30 cellular contexts compared by ENCODE assay signal in the genomic region with DNA sequence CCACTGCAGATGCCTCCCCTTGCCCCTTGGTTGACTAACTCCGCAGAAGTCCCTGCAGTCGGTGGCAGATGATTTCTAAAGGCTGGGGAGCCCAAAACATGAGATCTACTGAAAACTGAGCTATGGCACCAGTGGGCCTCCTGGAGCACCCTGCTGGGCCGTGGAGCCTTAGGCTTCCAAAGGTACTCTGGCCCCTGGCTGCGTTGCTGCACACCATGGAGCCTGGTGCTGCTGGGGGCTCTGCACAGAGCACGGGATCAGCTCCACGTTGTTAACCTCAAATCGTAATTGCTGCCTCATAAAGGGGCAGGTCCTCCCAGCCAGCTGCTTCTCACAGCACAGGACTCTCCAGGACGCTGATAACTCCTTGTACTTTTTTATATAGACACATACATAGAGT.
"Had no signal": no experiment of that assay in that cellular context is flagged by ENCODE, and none has a peak within 500 bp of the region (broad histone marks: within the 10 kb centered on the region; RNA-seq: fewer than 3 reads in every experiment).

No MANE protein-coding gene starts in this region.

- H3K27ac Mint-ChIP-seq: naive B cell; naive thymus-derived CD8-positive, alpha-beta T cell; natural killer cell treated with Interleukin-12 subunit alpha and Interleukin-12 subunit beta and Interleukin-15 and Interleukin-18, amount 100 ng/mL, for 72 hours; nephron progenitor cell; stimulated activated memory B cell treated with anti-CD40 and anti-IgM and Interleukin-4, amounts not matched to agents 10 μg/mL and 1 μg/mL and 100 μg/mL, for 72 hours; stimulated activated naive CD8-positive, alpha-beta T cell treated with anti-CD3 and anti-CD28 coated beads, Interleukin-15, amount 100 ng/mL, for 72 hours; type B pancreatic cell had no signal

- ATAC-seq: naive thymus-derived CD8-positive, alpha-beta T cell; natural killer cell treated with Interleukin-12 subunit alpha and Interleukin-12 subunit beta and Interleukin-15 and Interleukin-18, amount 100 ng/mL, for 72 hours; right cardiac atrium; right lobe of liver; stimulated activated memory B cell treated with anti-CD40 and anti-IgM and Interleukin-4, amounts not matched to agents 10 μg/mL and 1 μg/mL and 100 μg/mL, for 72 hours; stimulated activated naive CD8-positive, alpha-beta T cell treated with anti-CD3 and anti-CD28 coated beads, Interleukin-15, amount 100 ng/mL, for 72 hours; stimulated activated naive CD8-positive, alpha-beta T cell treated with anti-CD3 and anti-CD28 coated beads, Interleukin-15, Interleukin-2, amounts not matched to agents 100 U/mL and 50 U/mL, for 24 hours; upper lobe of right lung had no signal

- H3K4me1 ChIP-seq: parathyroid adenoma, prostate gland, right lobe of liver, sigmoid colon, suprapubic skin, testis, tibial artery, transverse colon, upper lobe of right lung, uterus had no signal

- H3K27ac ChIP-seq: ovary, parathyroid adenoma, prostate gland, right lobe of liver, sigmoid colon, suprapubic skin, testis, tibial artery, transverse colon, upper lobe of right lung, uterus had no signal

- H3K36me3 Mint-ChIP-seq: naive B cell; naive thymus-derived CD8-positive, alpha-beta T cell; natural killer cell treated with Interleukin-12 subunit alpha and Interleukin-12 subunit beta and Interleukin-15 and Interleukin-18, amount 100 ng/mL, for 72 hours; stimulated activated memory B cell treated with anti-CD40 and anti-IgM and Interleukin-4, amounts not matched to agents 10 μg/mL and 1 μg/mL and 100 μg/mL, for 72 hours; type B pancreatic cell had no signal

- H3K9me3 ChIP-seq: ovary, prostate gland, right lobe of liver, sigmoid colon, suprapubic skin, testis, tibial artery, transverse colon, upper lobe of right lung, uterus had no signal

- H3K9me3 Mint-ChIP-seq: naive thymus-derived CD8-positive, alpha-beta T cell; natural killer cell treated with Interleukin-12 subunit alpha and Interleukin-12 subunit beta and Interleukin-15 and Interleukin-18, amount 100 ng/mL, for 72 hours; nephron progenitor cell; neural crest cell; stimulated activated memory B cell treated with anti-CD40 and anti-IgM and Interleukin-4, amounts not matched to agents 10 μg/mL and 1 μg/mL and 100 μg/mL, for 72 hours; stimulated activated naive CD8-positive, alpha-beta T cell treated with anti-CD3 and anti-CD28 coated beads, Interleukin-15, amount 100 ng/mL, for 72 hours had no signal

- H3K4me3 Mint-ChIP-seq: naive B cell; natural killer cell treated with Interleukin-12 subunit alpha and Interleukin-12 subunit beta and Interleukin-15 and Interleukin-18, amount 100 ng/mL, for 72 hours; nephron progenitor cell; neural crest cell; stimulated activated memory B cell treated with anti-CD40 and anti-IgM and Interleukin-4, amounts not matched to agents 10 μg/mL and 1 μg/mL and 100 μg/mL, for 72 hours; stimulated activated naive CD8-positive, alpha-beta T cell treated with anti-CD3 and anti-CD28 coated beads, Interleukin-15, amount 100 ng/mL, for 72 hours; type B pancreatic cell had no signal

- H3K4me3 ChIP-seq: ovary, prostate gland, right lobe of liver, sigmoid colon, suprapubic skin, testis, tibial artery, transverse colon, upper lobe of right lung, uterus had no signal

- H3K36me3 ChIP-seq: ovary, prostate gland, right lobe of liver, sigmoid colon, suprapubic skin, transverse colon, upper lobe of right lung, uterus had no signal

- DNase-seq: naive B cell; naive thymus-derived CD8-positive, alpha-beta T cell; nephron progenitor cell; occipital lobe; ovary; posterior cingulate gyrus; right cardiac atrium; right lobe of liver; sigmoid colon; small intestine; stimulated activated CD4-positive, alpha-beta T cell treated with anti-CD3 and anti-CD28 coated beads, Interleukin-1b, Interleukin-23, amount 100 ng/mL, for 48 hours; stimulated activated CD4-positive, alpha-beta T cell treated with anti-CD3 and anti-CD28 coated beads, Interleukin-4, amount 100 ng/mL, for 1 hour; stimulated activated CD4-positive, alpha-beta T cell treated with anti-CD3 and anti-CD28 coated beads, Interleukin-4, amount 100 ng/mL, for 4 hours; stimulated activated CD8-positive, alpha-beta memory T cell treated with anti-CD3 and anti-CD28 coated beads, Interleukin-4, amount 100 ng/mL, for 48 hours; stimulated activated naive CD4-positive, alpha-beta T cell; stimulated activated naive CD8-positive, alpha-beta T cell treated with anti-CD3 and anti-CD28 coated beads, Interleukin-15, amount 100 ng/mL, for 72 hours; stimulated activated naive CD8-positive, alpha-beta T cell treated with anti-CD3 and anti-CD28 coated beads, Interleukin-15, Interleukin-2, amounts not matched to agents 100 U/mL and 50 U/mL, for 24 hours; substantia nigra; testis; tibial artery; transverse colon; upper lobe of right lung; uterus had no signal
